Comparison of ENCODE assay signal across 8 cellular contexts in the genomic region with DNA sequence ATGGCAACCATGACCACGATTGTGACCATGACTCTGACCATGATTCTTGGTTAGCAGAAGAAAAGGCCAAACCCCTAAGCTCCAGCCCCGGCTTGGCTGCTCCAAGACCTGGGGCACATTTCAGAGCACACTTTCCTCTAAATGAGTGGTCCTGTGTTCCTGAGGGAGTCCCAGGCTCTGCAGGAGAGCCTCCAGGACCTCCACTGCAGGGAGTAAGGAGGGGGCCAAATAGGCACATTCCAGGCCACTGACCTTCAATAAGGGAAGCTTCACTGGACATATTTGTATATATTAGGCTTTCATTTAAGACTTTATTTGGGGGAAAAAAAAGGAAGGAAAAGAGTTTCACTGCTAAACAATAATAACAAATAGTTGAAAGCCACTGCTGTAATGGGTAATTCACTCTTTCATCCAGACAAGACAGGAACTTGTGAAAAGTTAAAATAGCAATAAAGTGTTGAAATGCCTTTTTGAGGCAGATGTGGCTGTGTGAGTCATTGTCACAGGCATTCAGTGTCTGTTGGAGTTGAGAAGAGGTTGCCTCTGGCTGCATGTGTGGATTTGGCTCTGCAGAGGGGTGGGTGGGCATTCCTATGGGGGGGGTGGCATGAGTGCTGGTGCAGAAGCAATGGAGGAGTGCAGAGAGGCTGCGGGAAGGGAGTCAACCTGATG.
DNase-seq lines count a peak whose midpoint lies in the region; ATAC-seq and TF ChIP-seq lines count a peak whose summit lies in the region.
"Had no signal": no experiment of that assay in that cellular context is flagged by ENCODE, and none has a peak within 500 bp of the region (broad histone marks: within the 10 kb centered on the region; RNA-seq: fewer than 3 reads in every experiment).

No MANE protein-coding gene starts in this region.

- H3K27ac ChIP-seq in esophagus muscularis mucosa (replicated peaks in 1 of 4), result peak overlapping the region in 2 of 4 donors; percentile 5 to 25

- H3K4me3 ChIP-seq in esophagus muscularis mucosa, result no peak overlapping the region

- ATAC-seq in stimulated activated effector memory CD8-positive, alpha-beta T cell treated with anti-CD3 and anti-CD28 coated beads, Interleukin-12 subunit alpha, Interleukin-12 subunit beta, amount 100 ng/mL, for 72 hours, result peak; percentile 61
- no peak for ATAC-seq in HG02981 (IDR thresholded peaks at IDR 0.05; ENCODE audit: unreplicated experiment)

- no peak for TF ChIP-seq EP300 in esophagus muscularis mucosa (IDR thresholded peaks at IDR 0.05)

- H3K9me3 Mint-ChIP-seq in stimulated activated effector memory CD8-positive, alpha-beta T cell treated with anti-CD3 and anti-CD28 coated beads, Interleukin-12 subunit alpha, Interleukin-12 subunit beta, amount 100 ng/mL, for 72 hours, result peaks cover 5% of the 10 kb centered on the region

- no peaks in the 10 kb centered on the region for H3K27me3 ChIP-seq in esophagus muscularis mucosa

- no peak for TF ChIP-seq POLR2A in esophagus muscularis mucosa (IDR thresholded peaks at IDR 0.05; ENCODE audit: low read depth)

- H3K4me1 Mint-ChIP-seq in stimulated activated effector memory CD8-positive, alpha-beta T cell treated with anti-CD3 and anti-CD28 coated beads, Interleukin-12 subunit alpha, Interleukin-12 subunit beta, amount 100 ng/mL, for 72 hours, result peaks cover 51% of the 10 kb centered on the region

- H3K4me1 ChIP-seq in esophagus muscularis mucosa, result peaks cover 0 to 12% (median 6%) of the 10 kb centered on the region in 4 donors

- 58% methylated on average over 3 of the region's 3 CpGs for WGBS in esophagus muscularis mucosa

- H3K4me3 Mint-ChIP-seq in stimulated activated effector memory CD8-positive, alpha-beta T cell treated with anti-CD3 and anti-CD28 coated beads, Interleukin-12 subunit alpha, Interleukin-12 subunit beta, amount 100 ng/mL, for 72 hours, result no peak overlapping the region

- peaks cover 0 to 10% (median 3%) of the 10 kb centered on the region in 4 donors for H3K9me3 ChIP-seq in esophagus muscularis mucosa

- in situ Hi-C loops in SK-MEL-5 (cut with HindIII; ENCODE audit: low pct_unique_long_range_greater_than_20kb, low sequenced_read_pairs), result no loop called here

- no peaks in the 10 kb centered on the region for H3K36me3 Mint-ChIP-seq in stimulated activated effector memory CD8-positive, alpha-beta T cell treated with anti-CD3 and anti-CD28 coated beads, Interleukin-12 subunit alpha, Interleukin-12 subunit beta, amount 100 ng/mL, for 72 hours

- H3K27ac Mint-ChIP-seq in stimulated activated effector memory CD8-positive, alpha-beta T cell treated with anti-CD3 and anti-CD28 coated beads, Interleukin-12 subunit alpha, Interleukin-12 subunit beta, amount 100 ng/mL, for 72 hours, result peak overlapping the region; percentile 48

- peak; percentile 85 for DNase-seq in HCEC 1CT
- DNase-seq in SK-MEL-5 (ENCODE audit: low read depth, low spot score), result peak; percentile 44
- DNase-seq in foreskin melanocyte, result peak; percentile 78
- DNase-seq in stimulated activated effector memory CD8-positive, alpha-beta T cell treated with anti-CD3 and anti-CD28 coated beads, Interleukin-12 subunit alpha, Interleukin-12 subunit beta, amount 100 ng/mL, for 72 hours (ENCODE audit: low spot score in 2 of 2), result no peak
- no peak for DNase-seq in esophagus muscularis mucosa (ENCODE audit: extremely low spot score)
- no peak for DNase-seq in activated CD4-positive, CD25-positive, alpha-beta regulatory T cell (lab: John Stamatoyannopoulos, UW)
- DNase-seq: naive B cell had no signal

- H3K36me3 ChIP-seq in esophagus muscularis mucosa, result peaks cover 25 to 98% (median 45%) of the 10 kb centered on the region in 4 donors

- no peak for TF ChIP-seq CTCF in esophagus muscularis mucosa (IDR thresholded peaks at IDR 0.05)

- intact Hi-C loops in esophagus muscularis mucosa (cut with DNase I), result no loop called here

Comparison
In these comparisons a context has a peak if more than half of its experiments do, and no peak if none do; other contexts are left out.
1. DNase-seq: peak in HCEC 1CT (single experiment), SK-MEL-5 (single experiment) and foreskin melanocyte (single experiment); none in stimulated activated effector memory CD8-positive, alpha-beta T cell treated with anti-CD3 and anti-CD28 coated beads, Interleukin-12 subunit alpha, Interleukin-12 subunit beta, amount 100 ng/mL, for 72 hours (0 of 2), esophagus muscularis mucosa (single experiment) and activated CD4-positive, CD25-positive, alpha-beta regulatory T cell (0 of 4).